ENCODE assay signal across 34 cellular contexts in the genomic region with DNA sequence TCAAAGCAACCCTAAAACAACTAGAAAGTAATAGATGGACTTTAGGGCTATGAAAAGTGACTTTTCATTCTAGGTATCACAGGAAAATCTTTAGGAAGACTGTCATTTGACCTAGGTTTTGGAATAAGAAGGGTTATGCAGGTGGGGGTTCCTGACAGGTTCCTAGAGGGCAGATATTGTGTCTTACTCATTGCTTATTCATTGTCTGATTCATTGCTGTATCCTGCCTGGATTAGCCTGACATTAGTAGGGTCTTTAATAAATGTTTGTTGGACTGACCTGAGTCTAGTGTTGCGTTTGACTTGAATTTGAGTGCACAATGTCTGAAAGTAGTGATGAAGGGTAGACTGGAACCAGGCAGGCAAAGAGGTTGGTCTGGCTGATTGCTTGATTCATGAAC. TPM values are rescaled to one million over a fixed set of nuclear protein-coding genes. Genes with fewer than 3 reads are reported as not detected.
DNase-seq lines count a peak whose midpoint lies in the region; ATAC-seq, FAIRE-seq and TF ChIP-seq lines count a peak whose summit lies in the region.
"Had no signal": no experiment of that assay in that cellular context is flagged by ENCODE, and none has a peak within 500 bp of the region (broad histone marks: within the 10 kb centered on the region; RNA-seq: fewer than 3 reads in every experiment).

No MANE protein-coding gene starts in this region.

- H4K20me1 ChIP-seq in keratinocyte (ENCODE audit: control insufficient read depth, extremely low read depth, insufficient read depth, low read length): no peaks in the 10 kb centered on the region

- H2AFZ ChIP-seq in keratinocyte (ENCODE audit: control insufficient read depth, low read length): no peak overlapping the region

- intact Hi-C loops in Calu3 (cut with micrococcal nuclease; ENCODE audit: unreplicated experiment): no loop called here

- no peaks in the 10 kb centered on the region for H3K36me3 ChIP-seq in keratinocyte (ENCODE audit: control insufficient read depth in 2 of 2, extremely low read depth in 1 of 2, insufficient read depth in 2 of 2, low read length in 2 of 2)
- H3K36me3 ChIP-seq: BE2C, left ventricle myocardium inferior, ovary, right atrium auricular region, spleen, transverse colon had no signal

- H3K9ac ChIP-seq in keratinocyte (ENCODE audit: control insufficient read depth, extremely low read depth, insufficient read depth, low read length): no peak overlapping the region

- ATAC-seq in activated naive CD8-positive, alpha-beta T cell treated with anti-CD3 and anti-CD28 coated beads, Interleukin-2, amount 50 U/mL, for 24 hours: no peak
- ATAC-seq: activated CD8-positive, alpha-beta memory T cell treated with anti-CD3 and anti-CD28 coated beads, Interleukin-2, amount 10 ng/mL, durations not matched to agents 7 days and 5 days; esophagus mucosa; natural killer cell treated with Interleukin-12 subunit alpha and Interleukin-12 subunit beta and Interleukin-15 and Interleukin-18, amount 100 ng/mL, for 72 hours had no signal

- BruUV-seq in Calu3 (replicated peaks; lab: Mats Ljungman, UMichigan): no TSS peak

- TF ChIP-seq CTCF in Calu3 (IDR thresholded peaks at IDR 0.05; ENCODE audit: unreplicated experiment) (no peak), keratinocyte (optimal IDR thresholded peaks at IDR 0.05 in 1 of 3, IDR thresholded peaks at IDR 0.05 in 1 of 3, conservative IDR thresholded peaks at IDR 0.05 in 1 of 3; ENCODE audit: extremely low read depth in 1 of 3, insufficient read depth in 2 of 3, low read length in 3 of 3) (no peak), coronary artery (IDR thresholded peaks at IDR 0.05) (no peak)

- FAIRE-seq in keratinocyte (lab: Jason Lieb, UNC): peak; percentile 92
- FAIRE-seq: frontal cortex, GM19239, HTR-8/SVneo had no signal

- CTCF ChIA-PET in Calu3 (lab: Charles Lee): no interaction called here

- H3K27ac Mint-ChIP-seq in Calu3 (ENCODE audit: unreplicated experiment): peak overlapping the region; percentile 54
- no peak overlapping the region for H3K27ac Mint-ChIP-seq in activated naive CD8-positive, alpha-beta T cell treated with anti-CD3 and anti-CD28 coated beads, Interleukin-2, amount 50 U/mL, for 24 hours
- H3K27ac Mint-ChIP-seq: activated CD4-positive, alpha-beta T cell treated with anti-CD3 and anti-CD28 coated beads, Interleukin-2, amount 10 ng/mL, durations not matched to agents 7 days and 5 days; activated CD8-positive, alpha-beta memory T cell treated with anti-CD3 and anti-CD28 coated beads, Interleukin-2, amount 10 ng/mL, durations not matched to agents 7 days and 5 days; immature natural killer cell; natural killer cell treated with Interleukin-12 subunit alpha and Interleukin-12 subunit beta and Interleukin-15 and Interleukin-18, amount 100 ng/mL, for 72 hours had no signal

- peaks cover 31% of the 10 kb centered on the region for H3K36me3 Mint-ChIP-seq in Calu3 (ENCODE audit: insufficient read depth, unreplicated experiment)
- no peaks in the 10 kb centered on the region for H3K36me3 Mint-ChIP-seq in activated naive CD8-positive, alpha-beta T cell treated with anti-CD3 and anti-CD28 coated beads, Interleukin-2, amount 50 U/mL, for 24 hours (ENCODE audit: low read depth)
- H3K36me3 Mint-ChIP-seq: activated CD8-positive, alpha-beta memory T cell treated with anti-CD3 and anti-CD28 coated beads, Interleukin-2, amount 10 ng/mL, durations not matched to agents 7 days and 5 days; immature natural killer cell; natural killer cell treated with Interleukin-12 subunit alpha and Interleukin-12 subunit beta and Interleukin-15 and Interleukin-18, amount 100 ng/mL, for 72 hours had no signal

- H3K9me3 Mint-ChIP-seq in Calu3 (ENCODE audit: low read depth, unreplicated experiment): no peaks in the 10 kb centered on the region
- H3K9me3 Mint-ChIP-seq in activated naive CD8-positive, alpha-beta T cell treated with anti-CD3 and anti-CD28 coated beads, Interleukin-2, amount 50 U/mL, for 24 hours: no peaks in the 10 kb centered on the region
- H3K9me3 Mint-ChIP-seq: activated CD4-positive, alpha-beta T cell treated with anti-CD3 and anti-CD28 coated beads, Interleukin-2, amount 10 ng/mL, durations not matched to agents 7 days and 5 days; immature natural killer cell; natural killer cell treated with Interleukin-12 subunit alpha and Interleukin-12 subunit beta and Interleukin-15 and Interleukin-18, amount 100 ng/mL, for 72 hours had no signal

- H3K4me2 ChIP-seq in keratinocyte (ENCODE audit: control insufficient read depth, extremely low read depth, insufficient read depth, low read depth, low read length): peak overlapping the region; percentile 71

- no peaks in the 10 kb centered on the region for H3K27me3 ChIP-seq in keratinocyte (ENCODE audit: control insufficient read depth, extremely low read depth, insufficient read depth, low read length)
- H3K27me3 ChIP-seq: BE2C, ovary, right atrium auricular region, transverse colon had no signal

- H3K9me3 ChIP-seq in keratinocyte (ENCODE audit: control insufficient read depth, low read depth, low read length): no peaks in the 10 kb centered on the region
- H3K9me3 ChIP-seq: BE2C, left ventricle myocardium inferior, ovary, right atrium auricular region, spleen, transverse colon had no signal

- no peak overlapping the region for H3K4me3 ChIP-seq in keratinocyte (ENCODE audit: control insufficient read depth in 2 of 3, extremely low read depth in 1 of 3, insufficient read depth in 2 of 3, low read depth in 1 of 3, low read length in 3 of 3)
- H3K4me3 ChIP-seq in coronary artery: no peak overlapping the region
- H3K4me3 ChIP-seq: left ventricle myocardium inferior, ovary, right atrium auricular region, spleen, transverse colon had no signal

- DNase-seq in Calu3 (no peak), M059J (ENCODE audit: low read depth) (peak; percentile 53), dermis blood vessel endothelial cell (peak; percentile 64), keratinocyte (ENCODE audit: low read depth, low spot score) (no peak), NAMALWA (ENCODE audit: low spot score) (no peak), coronary artery (ENCODE audit: low spot score) (no peak), SHP77 (lab: John Stamatoyannopoulos, UW) (no peak)
- no peak for DNase-seq in activated naive CD8-positive, alpha-beta T cell treated with anti-CD3 and anti-CD28 coated beads, Interleukin-2, amount 50 U/mL, for 24 hours
- DNase-seq: activated CD4-positive, alpha-beta T cell treated with anti-CD3 and anti-CD28 coated beads, Interleukin-2, amount 10 ng/mL, durations not matched to agents 7 days and 5 days; activated CD8-positive, alpha-beta memory T cell treated with anti-CD3 and anti-CD28 coated beads, Interleukin-2, amount 10 ng/mL, durations not matched to agents 7 days and 5 days; activated T-cell treated with anti-CD3 and anti-CD28 coated beads, Interleukin-2, amount 50 U/mL, for 48 hours; BE2C; DMS153; HCEC 1CT; hypothalamus; immature natural killer cell; KBM-7; left ventricle myocardium inferior; NCI-H1436 treated with DMSO at 0.1 percent for 48 hours; NCI-H2107; NCI-H446 treated with DMSO at 0.1 percent for 48 hours; ovary; SHP77 treated with DMSO at 0.1 percent for 48 hours; spleen; SW 1271; T-helper 9 cell; transverse colon had no signal

- H3K27me3 Mint-ChIP-seq in Calu3 (ENCODE audit: unreplicated experiment): no peaks in the 10 kb centered on the region
- peaks cover 37% of the 10 kb centered on the region for H3K27me3 Mint-ChIP-seq in activated naive CD8-positive, alpha-beta T cell treated with anti-CD3 and anti-CD28 coated beads, Interleukin-2, amount 50 U/mL, for 24 hours

- no peak overlapping the region for H3K27ac ChIP-seq in keratinocyte (ENCODE audit: control insufficient read depth, insufficient read depth, low read length)
- no peak overlapping the region for H3K27ac ChIP-seq in coronary artery
- H3K27ac ChIP-seq: left ventricle myocardium inferior, ovary, right atrium auricular region, spleen, transverse colon, VCaP had no signal

- no peaks in the 10 kb centered on the region for H3K9me1 ChIP-seq in keratinocyte (ENCODE audit: control insufficient read depth, extremely low read depth, insufficient read depth, low read length)

- H3K79me2 ChIP-seq in keratinocyte (ENCODE audit: control insufficient read depth, insufficient read depth, low read length): peaks cover 53% of the 10 kb centered on the region

- dilution Hi-C loops in keratinocyte (cut with MboI; ENCODE audit: extremely low pct_ligation_motif_present, low sequenced_read_pairs): no loop called here

- H3K4me3 Mint-ChIP-seq in Calu3 (ENCODE audit: low read depth, unreplicated experiment): peak overlapping the region; percentile 13
- no peak overlapping the region for H3K4me3 Mint-ChIP-seq in activated naive CD8-positive, alpha-beta T cell treated with anti-CD3 and anti-CD28 coated beads, Interleukin-2, amount 50 U/mL, for 24 hours
- H3K4me3 Mint-ChIP-seq: activated CD4-positive, alpha-beta T cell treated with anti-CD3 and anti-CD28 coated beads, Interleukin-2, amount 10 ng/mL, durations not matched to agents 7 days and 5 days; activated CD8-positive, alpha-beta memory T cell treated with anti-CD3 and anti-CD28 coated beads, Interleukin-2, amount 10 ng/mL, durations not matched to agents 7 days and 5 days; immature natural killer cell; natural killer cell treated with Interleukin-12 subunit alpha and Interleukin-12 subunit beta and Interleukin-15 and Interleukin-18, amount 100 ng/mL, for 72 hours had no signal

- peaks cover 12% of the 10 kb centered on the region for H3K4me1 ChIP-seq in keratinocyte (ENCODE audit: control insufficient read depth, extremely low read depth, insufficient read depth, low read length)
- H3K4me1 ChIP-seq: BE2C had no signal

- H3K4me1 Mint-ChIP-seq in Calu3 (ENCODE audit: low read depth, unreplicated experiment): peaks cover 39% of the 10 kb centered on the region
- peaks cover 6% of the 10 kb centered on the region for H3K4me1 Mint-ChIP-seq in activated naive CD8-positive, alpha-beta T cell treated with anti-CD3 and anti-CD28 coated beads, Interleukin-2, amount 50 U/mL, for 24 hours

RNA-seq across cellular contexts. Expression of a gene that starts 6.0 kb away (rescaled TPM):
- total RNA-seq in Calu3 (2022): 63.4 and 72.7 TPM in 2 replicates
- total RNA-seq in M059J (2014; rRNA removed; shearing (Covaris generic)): 18.7 and 21.7 TPM in 2 replicates
- 82.4 and 93.0 TPM in 2 replicates for total RNA-seq in dermis blood vessel endothelial cell
- polyA plus RNA-seq in keratinocyte: 13.0 to 22.9 TPM (median 16.6 TPM) in 3 replicates
- polyA plus RNA-seq in keratinocyte (2011; ENCODE audit: low read depth): 52.4 TPM
- 9.8 and 18.2 TPM in 2 replicates for polyA plus RNA-seq in keratinocyte (2011; cell fraction: cytosol; rRNA removed)
- polyA plus RNA-seq in keratinocyte (2011; cell fraction: nucleus; rRNA removed): 18.6 and 29.5 TPM in 2 replicates
- 10.9 and 12.7 TPM in 2 replicates for polyA plus RNA-seq in keratinocyte (2012; ENCODE audit: low replicate concordance)
- 5.3 to 24.7 TPM (median 12.7 TPM) in 3 replicates for polyA minus RNA-seq in keratinocyte
- polyA minus RNA-seq in keratinocyte (2011; cell fraction: cytosol; rRNA and poly(A)+ RNA removed): 8.2 TPM
- polyA minus RNA-seq in keratinocyte (2011; cell fraction: nucleus; rRNA and poly(A)+ RNA removed): 12.7 and 23.3 TPM in 2 replicates

Comparison
In these comparisons a context has a peak if more than half of its experiments do, and no peak if none do; other contexts are left out.
1. DNase-seq: peak in M059J (single experiment) and dermis blood vessel endothelial cell (single experiment); none in Calu3 (single experiment), keratinocyte (single experiment), NAMALWA (single experiment), activated naive CD8-positive, alpha-beta T cell treated with anti-CD3 and anti-CD28 coated beads, Interleukin-2, amount 50 U/mL, for 24 hours (single experiment), coronary artery (single experiment) and SHP77 (0 of 2).